ENCODE assay signal across 28 cellular contexts in the genomic region with DNA sequence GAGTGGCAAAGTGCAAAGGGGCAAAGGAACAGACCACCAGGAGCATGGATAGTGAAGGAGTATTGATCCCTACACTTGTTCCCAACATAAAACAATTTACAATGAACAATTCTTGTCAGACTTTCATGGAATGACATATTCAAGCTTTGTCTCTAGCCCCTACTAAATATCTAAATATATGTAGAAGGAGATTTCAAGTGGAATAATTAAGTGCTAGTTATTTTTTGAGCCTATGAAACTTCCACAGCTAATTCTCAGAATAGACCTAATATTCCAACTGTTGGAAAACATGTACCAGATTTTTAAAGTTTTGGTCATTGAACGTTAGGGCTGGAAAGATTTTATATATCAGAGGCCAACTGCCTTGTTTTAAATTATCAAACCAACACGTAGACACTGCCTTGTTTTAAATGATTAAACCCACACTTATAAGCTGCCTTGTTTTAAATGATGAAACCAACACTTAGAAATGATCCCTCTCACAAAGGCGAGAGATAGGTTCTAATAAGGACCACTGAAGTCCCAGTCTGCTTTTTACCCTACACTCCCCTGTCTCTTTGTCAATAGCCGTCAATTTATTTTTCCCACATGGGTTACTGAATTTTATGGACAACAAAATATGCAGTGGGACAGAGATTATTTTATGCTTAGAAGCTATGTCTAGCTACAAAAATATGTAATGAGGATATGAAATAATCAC.
"Had no signal": no experiment of that assay in that cellular context is flagged by ENCODE, and none has a peak within 500 bp of the region (broad histone marks: within the 10 kb centered on the region; RNA-seq: fewer than 3 reads in every experiment).

No MANE protein-coding gene starts in this region.

- H3K36me3 ChIP-seq: esophagus muscularis mucosa, esophagus squamous epithelium, gastrocnemius medialis, gastroesophageal sphincter, heart left ventricle, heart right ventricle had no signal

- H3K27ac Mint-ChIP-seq: dendritic cell treated with granulocyte-macrophage colony-stimulating factor and Interleukin-4, amounts not matched to agents 40 ng/mL and 50 ng/mL, for 4 days; effector memory CD8-positive, alpha-beta T cell; endodermal cell had no signal

- H2AFZ ChIP-seq: hepatocyte had no signal

- H3K79me2 ChIP-seq: hepatocyte had no signal

- H3K4me1 ChIP-seq: esophagus muscularis mucosa, esophagus squamous epithelium, foreskin keratinocyte, gastrocnemius medialis, gastroesophageal sphincter, heart left ventricle, heart right ventricle had no signal

- H3K4me2 ChIP-seq: hepatocyte had no signal

- FAIRE-seq: endometrium, endothelial cell of umbilical vein, frontal cortex had no signal

- ATAC-seq: effector memory CD8-positive, alpha-beta T cell; esophagus mucosa; foreskin keratinocyte; gastrocnemius medialis; gastroesophageal sphincter; heart left ventricle; heart right ventricle had no signal

- H3K27ac ChIP-seq: coronary artery, dorsolateral prefrontal cortex, epithelial cell of prostate, esophagus muscularis mucosa, esophagus squamous epithelium, foreskin keratinocyte, gastrocnemius medialis, gastroesophageal sphincter, heart left ventricle, heart right ventricle, hepatocyte had no signal

- DNase-seq: cortex of kidney; dermis blood vessel endothelial cell; dorsolateral prefrontal cortex; effector CD4-positive, alpha-beta T cell; effector CD8-positive, alpha-beta T cell; effector memory CD4-positive, alpha-beta T cell; effector memory CD8-positive, alpha-beta T cell; endodermal cell; esophagus squamous epithelium; foreskin fibroblast; foreskin keratinocyte; foreskin melanocyte; gastrocnemius medialis; glutamatergic neuron; head of caudate nucleus; heart left ventricle; heart right ventricle; hippocampal formation had no signal

- H3K27me3 ChIP-seq: foreskin keratinocyte had no signal

- H3K9me3 ChIP-seq: esophagus muscularis mucosa, esophagus squamous epithelium, gastrocnemius medialis, gastroesophageal sphincter, heart left ventricle, heart right ventricle had no signal

- H3K4me3 ChIP-seq: coronary artery, dorsolateral prefrontal cortex, esophagus muscularis mucosa, esophagus squamous epithelium, gastrocnemius medialis, gastroesophageal sphincter, heart left ventricle, heart right ventricle, hepatocyte had no signal

- H3K9me3 Mint-ChIP-seq: effector memory CD8-positive, alpha-beta T cell; endodermal cell had no signal

- H3K4me1 Mint-ChIP-seq: endodermal cell had no signal

- H3K4me3 Mint-ChIP-seq: dendritic cell treated with granulocyte-macrophage colony-stimulating factor and Interleukin-4, amounts not matched to agents 40 ng/mL and 50 ng/mL, for 4 days; effector memory CD8-positive, alpha-beta T cell; endodermal cell had no signal
